In the genomic region with DNA sequence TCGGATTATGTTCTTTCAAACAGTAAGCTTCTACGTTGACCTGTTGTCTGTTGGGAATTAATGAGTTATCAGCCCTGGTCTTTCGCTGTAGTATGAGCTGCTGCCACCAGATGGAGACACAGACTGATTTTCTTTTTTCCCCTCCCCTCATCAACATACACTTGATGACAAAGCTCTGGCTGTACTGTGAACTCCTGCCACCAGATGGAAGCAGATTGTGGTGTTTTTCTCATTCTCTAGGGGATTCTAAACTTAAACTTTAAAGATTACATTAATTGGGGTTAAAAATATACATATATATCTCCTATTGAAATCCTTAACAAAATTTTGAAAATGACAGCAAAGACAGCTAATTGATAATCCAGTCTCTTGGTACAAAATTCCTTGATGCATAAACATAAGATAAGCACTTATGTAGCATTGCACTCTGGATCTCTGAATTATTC, we compare ENCODE assay signal across 1 cellular context.
TF ChIP-seq lines count a peak whose summit lies in the region.

No MANE protein-coding gene starts in this region.

TF ChIP-seq in GM23338, 12 proteins besides CTCF, POLR2A, EP300 and RAD21:
- no peak for TF ChIP-seq CREB1 (CRISPR knock-in tag; IDR thresholded peaks at IDR 0.05; ENCODE audit: low read depth)
- TF ChIP-seq, protein P1, sequence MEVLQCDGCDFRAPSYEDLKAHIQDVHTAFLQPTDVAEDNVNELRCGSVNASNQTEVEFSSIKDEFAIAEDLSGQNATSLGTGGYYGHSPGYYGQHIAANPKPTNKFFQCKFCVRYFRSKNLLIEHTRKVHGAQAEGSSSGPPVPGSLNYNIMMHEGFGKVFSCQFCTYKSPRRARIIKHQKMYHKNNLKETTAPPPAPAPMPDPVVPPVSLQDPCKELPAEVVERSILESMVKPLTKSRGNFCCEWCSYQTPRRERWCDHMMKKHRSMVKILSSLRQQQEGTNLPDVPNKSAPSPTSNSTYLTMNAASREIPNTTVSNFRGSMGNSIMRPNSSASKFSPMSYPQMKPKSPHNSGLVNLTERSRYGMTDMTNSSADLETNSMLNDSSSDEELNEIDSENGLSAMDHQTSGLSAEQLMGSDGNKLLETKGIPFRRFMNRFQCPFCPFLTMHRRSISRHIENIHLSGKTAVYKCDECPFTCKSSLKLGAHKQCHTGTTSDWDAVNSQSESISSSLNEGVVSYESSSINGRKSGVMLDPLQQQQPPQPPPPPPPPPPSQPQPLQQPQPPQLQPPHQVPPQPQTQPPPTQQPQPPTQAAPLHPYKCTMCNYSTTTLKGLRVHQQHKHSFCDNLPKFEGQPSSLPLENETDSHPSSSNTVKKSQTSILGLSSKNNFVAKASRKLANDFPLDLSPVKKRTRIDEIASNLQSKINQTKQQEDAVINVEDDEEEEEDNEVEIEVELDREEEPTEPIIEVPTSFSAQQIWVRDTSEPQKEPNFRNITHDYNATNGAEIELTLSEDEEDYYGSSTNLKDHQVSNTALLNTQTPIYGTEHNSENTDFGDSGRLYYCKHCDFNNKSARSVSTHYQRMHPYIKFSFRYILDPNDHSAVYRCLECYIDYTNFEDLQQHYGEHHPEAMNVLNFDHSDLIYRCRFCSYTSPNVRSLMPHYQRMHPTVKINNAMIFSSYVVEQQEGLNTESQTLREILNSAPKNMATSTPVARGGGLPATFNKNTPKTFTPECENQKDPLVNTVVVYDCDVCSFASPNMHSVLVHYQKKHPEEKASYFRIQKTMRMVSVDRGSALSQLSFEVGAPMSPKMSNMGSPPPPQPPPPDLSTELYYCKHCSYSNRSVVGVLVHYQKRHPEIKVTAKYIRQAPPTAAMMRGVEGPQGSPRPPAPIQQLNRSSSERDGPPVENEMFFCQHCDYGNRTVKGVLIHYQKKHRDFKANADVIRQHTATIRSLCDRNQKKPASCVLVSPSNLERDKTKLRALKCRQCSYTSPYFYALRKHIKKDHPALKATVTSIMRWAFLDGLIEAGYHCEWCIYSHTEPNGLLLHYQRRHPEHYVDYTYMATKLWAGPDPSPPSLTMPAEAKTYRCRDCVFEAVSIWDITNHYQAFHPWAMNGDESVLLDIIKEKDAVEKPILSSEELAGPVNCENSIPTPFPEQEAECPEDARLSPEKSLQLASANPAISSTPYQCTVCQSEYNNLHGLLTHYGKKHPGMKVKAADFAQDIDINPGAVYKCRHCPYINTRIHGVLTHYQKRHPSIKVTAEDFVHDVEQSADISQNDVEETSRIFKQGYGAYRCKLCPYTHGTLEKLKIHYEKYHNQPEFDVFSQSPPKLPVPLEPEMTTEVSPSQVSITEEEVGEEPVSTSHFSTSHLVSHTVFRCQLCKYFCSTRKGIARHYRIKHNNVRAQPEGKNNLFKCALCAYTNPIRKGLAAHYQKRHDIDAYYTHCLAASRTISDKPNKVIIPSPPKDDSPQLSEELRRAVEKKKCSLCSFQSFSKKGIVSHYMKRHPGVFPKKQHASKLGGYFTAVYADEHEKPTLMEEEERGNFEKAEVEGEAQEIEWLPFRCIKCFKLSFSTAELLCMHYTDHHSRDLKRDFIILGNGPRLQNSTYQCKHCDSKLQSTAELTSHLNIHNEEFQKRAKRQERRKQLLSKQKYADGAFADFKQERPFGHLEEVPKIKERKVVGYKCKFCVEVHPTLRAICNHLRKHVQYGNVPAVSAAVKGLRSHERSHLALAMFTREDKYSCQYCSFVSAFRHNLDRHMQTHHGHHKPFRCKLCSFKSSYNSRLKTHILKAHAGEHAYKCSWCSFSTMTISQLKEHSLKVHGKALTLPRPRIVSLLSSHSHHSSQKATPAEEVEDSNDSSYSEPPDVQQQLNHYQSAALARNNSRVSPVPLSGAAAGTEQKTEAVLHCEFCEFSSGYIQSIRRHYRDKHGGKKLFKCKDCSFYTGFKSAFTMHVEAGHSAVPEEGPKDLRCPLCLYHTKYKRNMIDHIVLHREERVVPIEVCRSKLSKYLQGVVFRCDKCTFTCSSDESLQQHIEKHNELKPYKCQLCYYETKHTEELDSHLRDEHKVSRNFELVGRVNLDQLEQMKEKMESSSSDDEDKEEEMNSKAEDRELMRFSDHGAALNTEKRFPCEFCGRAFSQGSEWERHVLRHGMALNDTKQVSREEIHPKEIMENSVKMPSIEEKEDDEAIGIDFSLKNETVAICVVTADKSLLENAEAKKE (CRISPR knock-in tag; IDR thresholded peaks at IDR 0.05) = no peak
- no peak for TF ChIP-seq POLR2AphosphoS5 (IDR thresholded peaks at IDR 0.05; ENCODE audit: low read depth)
- no peak for TF ChIP-seq STAT1 (IDR thresholded peaks at IDR 0.05; ENCODE audit: unreplicated experiment)
- TF ChIP-seq ZNF114 (CRISPR knock-in tag; IDR thresholded peaks at IDR 0.05) = no peak
- TF ChIP-seq, protein P2, sequence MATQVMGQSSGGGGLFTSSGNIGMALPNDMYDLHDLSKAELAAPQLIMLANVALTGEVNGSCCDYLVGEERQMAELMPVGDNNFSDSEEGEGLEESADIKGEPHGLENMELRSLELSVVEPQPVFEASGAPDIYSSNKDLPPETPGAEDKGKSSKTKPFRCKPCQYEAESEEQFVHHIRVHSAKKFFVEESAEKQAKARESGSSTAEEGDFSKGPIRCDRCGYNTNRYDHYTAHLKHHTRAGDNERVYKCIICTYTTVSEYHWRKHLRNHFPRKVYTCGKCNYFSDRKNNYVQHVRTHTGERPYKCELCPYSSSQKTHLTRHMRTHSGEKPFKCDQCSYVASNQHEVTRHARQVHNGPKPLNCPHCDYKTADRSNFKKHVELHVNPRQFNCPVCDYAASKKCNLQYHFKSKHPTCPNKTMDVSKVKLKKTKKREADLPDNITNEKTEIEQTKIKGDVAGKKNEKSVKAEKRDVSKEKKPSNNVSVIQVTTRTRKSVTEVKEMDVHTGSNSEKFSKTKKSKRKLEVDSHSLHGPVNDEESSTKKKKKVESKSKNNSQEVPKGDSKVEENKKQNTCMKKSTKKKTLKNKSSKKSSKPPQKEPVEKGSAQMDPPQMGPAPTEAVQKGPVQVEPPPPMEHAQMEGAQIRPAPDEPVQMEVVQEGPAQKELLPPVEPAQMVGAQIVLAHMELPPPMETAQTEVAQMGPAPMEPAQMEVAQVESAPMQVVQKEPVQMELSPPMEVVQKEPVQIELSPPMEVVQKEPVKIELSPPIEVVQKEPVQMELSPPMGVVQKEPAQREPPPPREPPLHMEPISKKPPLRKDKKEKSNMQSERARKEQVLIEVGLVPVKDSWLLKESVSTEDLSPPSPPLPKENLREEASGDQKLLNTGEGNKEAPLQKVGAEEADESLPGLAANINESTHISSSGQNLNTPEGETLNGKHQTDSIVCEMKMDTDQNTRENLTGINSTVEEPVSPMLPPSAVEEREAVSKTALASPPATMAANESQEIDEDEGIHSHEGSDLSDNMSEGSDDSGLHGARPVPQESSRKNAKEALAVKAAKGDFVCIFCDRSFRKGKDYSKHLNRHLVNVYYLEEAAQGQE (IDR thresholded peaks at IDR 0.05; ENCODE audit: unreplicated experiment) = no peak
- no peak for TF ChIP-seq NANOG (IDR thresholded peaks at IDR 0.05; ENCODE audit: borderline replicate concordance)
- TF ChIP-seq EZH2phosphoT487 (IDR thresholded peaks at IDR 0.05; ENCODE audit: unreplicated experiment) = no peak
- TF ChIP-seq, protein P3, sequence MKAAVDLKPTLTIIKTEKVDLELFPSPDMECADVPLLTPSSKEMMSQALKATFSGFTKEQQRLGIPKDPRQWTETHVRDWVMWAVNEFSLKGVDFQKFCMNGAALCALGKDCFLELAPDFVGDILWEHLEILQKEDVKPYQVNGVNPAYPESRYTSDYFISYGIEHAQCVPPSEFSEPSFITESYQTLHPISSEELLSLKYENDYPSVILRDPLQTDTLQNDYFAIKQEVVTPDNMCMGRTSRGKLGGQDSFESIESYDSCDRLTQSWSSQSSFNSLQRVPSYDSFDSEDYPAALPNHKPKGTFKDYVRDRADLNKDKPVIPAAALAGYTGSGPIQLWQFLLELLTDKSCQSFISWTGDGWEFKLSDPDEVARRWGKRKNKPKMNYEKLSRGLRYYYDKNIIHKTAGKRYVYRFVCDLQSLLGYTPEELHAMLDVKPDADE (IDR thresholded peaks at IDR 0.05) = no peak
- TF ChIP-seq ZNF331 (CRISPR knock-in tag; IDR thresholded peaks at IDR 0.05; ENCODE audit: low read depth) = no peak
- TF ChIP-seq JUNB (IDR thresholded peaks at IDR 0.05; ENCODE audit: unreplicated experiment) = no peak
- no peak for TF ChIP-seq EZH2 (IDR thresholded peaks at IDR 0.05; ENCODE audit: low read depth, unreplicated experiment)
